ENCODE assay signal across 10 cellular contexts in the genomic region with DNA sequence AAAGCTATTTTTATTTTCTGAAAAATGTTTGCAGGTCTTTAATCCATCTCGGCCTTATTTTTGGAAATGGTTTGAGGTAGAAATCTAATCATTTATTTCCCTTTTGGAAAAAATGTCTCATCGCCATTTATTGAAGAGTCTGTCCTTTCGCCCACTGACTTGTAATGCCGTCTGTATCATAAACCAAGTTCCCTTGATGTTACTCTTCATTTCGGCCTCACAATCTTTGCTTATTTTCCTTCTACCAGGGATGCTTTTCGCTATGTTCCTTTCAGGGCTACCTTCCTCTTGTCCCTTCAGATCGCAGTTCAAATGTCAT. TPM values are rescaled to one million over a fixed set of nuclear protein-coding genes. Genes with fewer than 3 reads are reported as not detected.
A peak's percentile ranks its signal among the peaks of the same experiment; 100 is the strongest.
DNase-seq lines count a peak whose midpoint lies in the region; ATAC-seq and TF ChIP-seq lines count a peak whose summit lies in the region.
"Had no signal": no experiment of that assay in that cellular context is flagged by ENCODE, and none has a peak within 500 bp of the region (broad histone marks: within the 10 kb centered on the region; RNA-seq: fewer than 3 reads in every experiment).

No MANE protein-coding gene starts in this region.

- no peak overlapping the region for H3K4me3 Mint-ChIP-seq in T-helper 2 cell treated with Interferon-gamma antibody and Interleukin-4, amounts not matched to agents 5 μg/mL and 100 μg/mL, for 36 hours
- H3K4me3 Mint-ChIP-seq: memory B cell had no signal

- ATAC-seq in DND-41 (ENCODE audit: insufficient read depth, low read depth): no peak
- ATAC-seq in foreskin keratinocyte: no peak

- no peaks in the 10 kb centered on the region for H3K9me3 ChIP-seq in DND-41 (ENCODE audit: insufficient read depth, low read length, severe bottlenecking)
- no peaks in the 10 kb centered on the region for H3K9me3 ChIP-seq in SJCRH30 (replicated peaks)
- no peaks in the 10 kb centered on the region for H3K9me3 ChIP-seq in sigmoid colon

- H3K27me3 ChIP-seq in DND-41 (ENCODE audit: insufficient read depth, low read length, poor library complexity) (no peaks in the 10 kb centered on the region), SJCRH30 (no peaks in the 10 kb centered on the region), foreskin keratinocyte (no peaks in the 10 kb centered on the region), sigmoid colon (no peaks in the 10 kb centered on the region)

- H3K27ac ChIP-seq in DND-41 (ENCODE audit: low read length): peak overlapping the region; percentile 72
- H3K27ac ChIP-seq in SJCRH30: peak overlapping the region; percentile 76
- H3K27ac ChIP-seq in foreskin keratinocyte: peak overlapping the region; percentile 87
- peak overlapping the region; percentile 92 to 97 (median 94) for H3K27ac ChIP-seq in sigmoid colon

- peak overlapping the region; percentile 89 for H2AFZ ChIP-seq in DND-41 (ENCODE audit: low read depth, low read length)

- H3K79me2 ChIP-seq in DND-41 (ENCODE audit: insufficient read depth, low read length): peaks cover 50% of the 10 kb centered on the region

- no peak for TF ChIP-seq POLR2A in sigmoid colon (IDR thresholded peaks at IDR 0.05)

- H3K9ac ChIP-seq in DND-41 (ENCODE audit: low read depth, low read length): peak overlapping the region; percentile 80

- H3K36me3 Mint-ChIP-seq in T-helper 2 cell treated with Interferon-gamma antibody and Interleukin-4, amounts not matched to agents 5 μg/mL and 100 μg/mL, for 36 hours (ENCODE audit: low read depth): peaks cover 10% of the 10 kb centered on the region
- H3K36me3 Mint-ChIP-seq: memory B cell had no signal

- no peak for TF ChIP-seq CTCF in DND-41 (IDR thresholded peaks at IDR 0.05; ENCODE audit: borderline replicate concordance, extremely low read depth, low read length, poor library complexity, severe bottlenecking)
- no peak for TF ChIP-seq CTCF in foreskin keratinocyte (conservative IDR thresholded peaks at IDR 0.05)
- no peak for TF ChIP-seq CTCF in sigmoid colon (IDR thresholded peaks at IDR 0.05)

- no peaks in the 10 kb centered on the region; the same call in 1 of the 2 replicates for H3K36me3 ChIP-seq in DND-41 (ENCODE audit: insufficient read depth, low read length)
- H3K36me3 ChIP-seq in SJCRH30: no peaks in the 10 kb centered on the region
- H3K36me3 ChIP-seq in sigmoid colon: no peaks in the 10 kb centered on the region

- H3K4me2 ChIP-seq in DND-41 (ENCODE audit: insufficient read depth, low read length): peak overlapping the region; percentile 80

- H3K27ac Mint-ChIP-seq in T-helper 2 cell treated with Interferon-gamma antibody and Interleukin-4, amounts not matched to agents 5 μg/mL and 100 μg/mL, for 36 hours: no peak overlapping the region
- H3K27ac Mint-ChIP-seq: memory B cell; stimulated activated naive CD8-positive, alpha-beta T cell treated with anti-CD3 and anti-CD28 coated beads, Interleukin-15, Interleukin-2, amounts not matched to agents 100 ng/mL and 50 ng/mL, for 24 hours had no signal

- H4K20me1 ChIP-seq in DND-41 (ENCODE audit: insufficient read depth, low read length): peaks cover 31% of the 10 kb centered on the region

- intact Hi-C loops in sigmoid colon (cut with DNase I): loop anchor here (2.0 kb wide), 2 partner anchors 98 to 154 kb away; partner anchors contain the start of gene ZMPSTE24

- no peaks in the 10 kb centered on the region for H3K9me3 Mint-ChIP-seq in T-helper 2 cell treated with Interferon-gamma antibody and Interleukin-4, amounts not matched to agents 5 μg/mL and 100 μg/mL, for 36 hours
- H3K9me3 Mint-ChIP-seq: memory B cell; stimulated activated naive CD8-positive, alpha-beta T cell treated with anti-CD3 and anti-CD28 coated beads, Interleukin-15, Interleukin-2, amounts not matched to agents 100 ng/mL and 50 ng/mL, for 24 hours had no signal

- peaks cover 27% of the 10 kb centered on the region for H3K4me1 Mint-ChIP-seq in T-helper 2 cell treated with Interferon-gamma antibody and Interleukin-4, amounts not matched to agents 5 μg/mL and 100 μg/mL, for 36 hours (ENCODE audit: low read depth)

- DNase-seq in DND-41: no peak
- no peak for DNase-seq in SJCRH30
- no peak for DNase-seq in foreskin keratinocyte
- DNase-seq in sigmoid colon: no peak
- no peak for DNase-seq in T-helper 2 cell treated with Interferon-gamma antibody and Interleukin-4, amounts not matched to agents 5 μg/mL and 100 μg/mL, for 36 hours (ENCODE audit: low spot score)
- no peak for DNase-seq in NCI-H82 (lab: John Stamatoyannopoulos, UW)
- DNase-seq in HT-29 (ENCODE audit: low spot score): no peak
- DNase-seq in hippocampal formation (lab: John Stamatoyannopoulos, UW): no peak

- 26 to 33% methylated on average over 7 of the region's 7 CpGs for WGBS in sigmoid colon, 2 donors

- peaks cover 31% of the 10 kb centered on the region for H3K4me1 ChIP-seq in DND-41 (ENCODE audit: insufficient read depth, low read length)
- no peaks in the 10 kb centered on the region; the same call in 1 of the 2 replicates for H3K4me1 ChIP-seq in SJCRH30
- H3K4me1 ChIP-seq in foreskin keratinocyte: peaks cover 11% of the 10 kb centered on the region
- peaks cover 0 to 42% (median 34%) of the 10 kb centered on the region in 4 donors for H3K4me1 ChIP-seq in sigmoid colon

- peak overlapping the region; percentile 63 to 92 for H3K4me3 ChIP-seq in DND-41 (ENCODE audit: low read depth in 1 of 2, low read length in 2 of 2)
- peak overlapping the region; percentile 90 for H3K4me3 ChIP-seq in SJCRH30
- H3K4me3 ChIP-seq in sigmoid colon: peak overlapping the region; percentile 69 to 97 (median 84)

- H3K27me3 Mint-ChIP-seq in T-helper 2 cell treated with Interferon-gamma antibody and Interleukin-4, amounts not matched to agents 5 μg/mL and 100 μg/mL, for 36 hours (ENCODE audit: low read depth): no peaks in the 10 kb centered on the region
- H3K27me3 Mint-ChIP-seq: memory B cell; stimulated activated naive CD8-positive, alpha-beta T cell treated with anti-CD3 and anti-CD28 coated beads, Interleukin-15, Interleukin-2, amounts not matched to agents 100 ng/mL and 50 ng/mL, for 24 hours had no signal

- TF ChIP-seq EP300 in sigmoid colon (IDR thresholded peaks at IDR 0.05): peak in 1 of 4 donors; percentile 2

RNA-seq across cellular contexts. Expression of gene RLF, which starts 0.4 kb away (rescaled TPM):
- total RNA-seq in SJCRH30 (2014; rRNA removed; shearing (Covaris generic)): 36.2 and 37.5 TPM in 2 replicates
- total RNA-seq in foreskin keratinocyte (13.5 and 14.0 TPM in 2 replicates), sigmoid colon (10 to 100 TPM; 19.9 to 27.6 (median 23.4) TPM)
- polyA plus RNA-seq in foreskin keratinocyte (2.3 and 2.9 TPM in 2 replicates), sigmoid colon (1 to 10 TPM; 2.4 to 6.1 (median 3.5) TPM)
- total RNA-seq in HT-29 (2014; rRNA removed; shearing (Covaris generic)): 4.9 and 5.0 TPM in 2 replicates
